In the genomic region with DNA sequence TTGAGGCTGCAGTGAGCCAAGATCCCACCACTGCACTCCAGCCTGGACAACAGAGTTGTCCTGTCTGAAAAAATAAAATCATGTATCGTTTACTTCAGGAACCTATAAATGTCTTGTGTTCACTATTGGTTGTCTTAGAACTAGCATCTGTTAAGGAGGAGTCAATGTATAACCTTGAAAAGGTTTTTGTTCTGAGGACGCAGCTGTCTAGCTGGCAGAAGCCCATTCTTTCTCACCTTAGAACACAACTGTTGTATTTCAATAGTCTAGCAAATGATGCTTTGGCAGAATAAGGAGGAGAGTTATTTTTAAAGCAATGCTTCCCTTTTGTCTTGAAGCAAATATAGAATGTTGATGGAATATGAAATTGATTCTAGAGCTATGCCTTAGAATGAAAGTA, we compare ENCODE assay signal across 19 cellular contexts. TPM values are rescaled to one million over a fixed set of nuclear protein-coding genes. Genes with fewer than 3 reads are reported as not detected.
A peak's percentile ranks its signal among the peaks of the same experiment; 100 is the strongest.
DNase-seq lines count a peak whose midpoint lies in the region; ATAC-seq and TF ChIP-seq lines count a peak whose summit lies in the region.
"Had no signal": no experiment of that assay in that cellular context is flagged by ENCODE, and none has a peak within 500 bp of the region (broad histone marks: within the 10 kb centered on the region; RNA-seq: fewer than 3 reads in every experiment).

No MANE protein-coding gene starts in this region.

- POLR2A ChIA-PET in WTC11 (lab: Charles Lee), result no interaction called here

- H3K27ac Mint-ChIP-seq in WTC11, result peak overlapping the region; percentile 14; the same call in 1 of the 2 replicates
- peak overlapping the region; percentile 24 to 88 (median 78) for H3K27ac Mint-ChIP-seq in nephron
- H3K27ac Mint-ChIP-seq in progenitor cell of endocrine pancreas, result no peak overlapping the region
- H3K27ac Mint-ChIP-seq: CD4-positive, alpha-beta memory T cell had no signal

- TF ChIP-seq CTCF in WTC11 (IDR thresholded peaks at IDR 0.05) (no peak), nephron (IDR thresholded peaks at IDR 0.05; ENCODE audit: unreplicated experiment in 3 of 3) (no peak), progenitor cell of endocrine pancreas (IDR thresholded peaks at IDR 0.05; ENCODE audit: unreplicated experiment) (no peak)

- no peaks in the 10 kb centered on the region; the same call in 1 of the 2 replicates for H3K36me3 Mint-ChIP-seq in WTC11
- H3K36me3 Mint-ChIP-seq in nephron (ENCODE audit: low read depth), result peaks cover 45% of the 10 kb centered on the region
- peaks cover 13% of the 10 kb centered on the region for H3K36me3 Mint-ChIP-seq in progenitor cell of endocrine pancreas (ENCODE audit: insufficient read depth)
- H3K36me3 Mint-ChIP-seq: CD14-positive monocyte had no signal

- DNase-seq in NCI-H2171 treated with DMSO at 0.1 percent for 48 hours (lab: John Stamatoyannopoulos, UW) (peak; percentile 87), WTC11 (ENCODE audit: low spot score) (no peak), progenitor cell of endocrine pancreas (ENCODE audit: low spot score, unreplicated experiment) (no peak), COLO668 (lab: John Stamatoyannopoulos, UW; ENCODE audit: unreplicated experiment) (no peak), HUDEP-2 (lab: John Stamatoyannopoulos, UW; ENCODE audit: unreplicated experiment in 76 of 76) (no peak)
- DNase-seq: 8988T; ACHN; BE2C; C1 segment of cervical spinal cord; Caco-2; Calu3; CD4-positive, alpha-beta memory T cell; CD4-positive, CD25-positive, alpha-beta regulatory T cell; CD8-positive, alpha-beta memory T cell; DMS79 treated with DMSO at 0.1 percent for 48 hours; GF-D8 had no signal

- H3K4me1 Mint-ChIP-seq in WTC11 (peaks cover 25% of the 10 kb centered on the region), nephron (peaks cover 17% of the 10 kb centered on the region), progenitor cell of endocrine pancreas (ENCODE audit: low read depth) (peaks cover 26% of the 10 kb centered on the region)
- H3K4me1 Mint-ChIP-seq: CD14-positive monocyte had no signal

- no peak overlapping the region for H3K4me3 Mint-ChIP-seq in WTC11
- no peak overlapping the region for H3K4me3 Mint-ChIP-seq in nephron
- no peak overlapping the region for H3K4me3 Mint-ChIP-seq in progenitor cell of endocrine pancreas (ENCODE audit: low read depth)
- H3K4me3 Mint-ChIP-seq: CD14-positive monocyte; CD4-positive, alpha-beta memory T cell; CD4-positive, CD25-positive, alpha-beta regulatory T cell had no signal

- no peaks in the 10 kb centered on the region for H3K27me3 Mint-ChIP-seq in WTC11 (ENCODE audit: low read depth)
- H3K27me3 Mint-ChIP-seq in nephron (ENCODE audit: low read depth), result no peaks in the 10 kb centered on the region
- no peaks in the 10 kb centered on the region for H3K27me3 Mint-ChIP-seq in progenitor cell of endocrine pancreas
- H3K27me3 Mint-ChIP-seq: CD4-positive, alpha-beta memory T cell; CD4-positive, CD25-positive, alpha-beta regulatory T cell had no signal

- ATAC-seq in WTC11 (no peak), HG03025 (IDR thresholded peaks at IDR 0.05; ENCODE audit: low FRiP score, unreplicated experiment) (no peak)

- CTCF ChIA-PET in WTC11 (lab: Charles Lee), result no interaction called here

- H3K9me3 Mint-ChIP-seq in WTC11, result peaks cover 3% of the 10 kb centered on the region
- H3K9me3 Mint-ChIP-seq in nephron, result peaks cover 11% of the 10 kb centered on the region
- H3K9me3 Mint-ChIP-seq in progenitor cell of endocrine pancreas (ENCODE audit: low read depth), result peaks cover 3% of the 10 kb centered on the region
- H3K9me3 Mint-ChIP-seq: CD4-positive, CD25-positive, alpha-beta regulatory T cell; CD8-positive, alpha-beta memory T cell had no signal

TF ChIP-seq in WTC11, 78 proteins besides CTCF, POLR2A, EP300 and RAD21:
- TF ChIP-seq AR (CRISPR knock-in tag; IDR thresholded peaks at IDR 0.05) (no peak), ZNF263 (CRISPR knock-in tag; IDR thresholded peaks at IDR 0.05; ENCODE audit: low read depth) (no peak), RORB (CRISPR knock-in tag; IDR thresholded peaks at IDR 0.05) (no peak), ATF6 (CRISPR knock-in tag; IDR thresholded peaks at IDR 0.05) (no peak), MYBL2 (CRISPR knock-in tag; IDR thresholded peaks at IDR 0.05) (no peak), TEAD4 (CRISPR knock-in tag; IDR thresholded peaks at IDR 0.05) (no peak)
- TF ChIP-seq, protein P1, sequence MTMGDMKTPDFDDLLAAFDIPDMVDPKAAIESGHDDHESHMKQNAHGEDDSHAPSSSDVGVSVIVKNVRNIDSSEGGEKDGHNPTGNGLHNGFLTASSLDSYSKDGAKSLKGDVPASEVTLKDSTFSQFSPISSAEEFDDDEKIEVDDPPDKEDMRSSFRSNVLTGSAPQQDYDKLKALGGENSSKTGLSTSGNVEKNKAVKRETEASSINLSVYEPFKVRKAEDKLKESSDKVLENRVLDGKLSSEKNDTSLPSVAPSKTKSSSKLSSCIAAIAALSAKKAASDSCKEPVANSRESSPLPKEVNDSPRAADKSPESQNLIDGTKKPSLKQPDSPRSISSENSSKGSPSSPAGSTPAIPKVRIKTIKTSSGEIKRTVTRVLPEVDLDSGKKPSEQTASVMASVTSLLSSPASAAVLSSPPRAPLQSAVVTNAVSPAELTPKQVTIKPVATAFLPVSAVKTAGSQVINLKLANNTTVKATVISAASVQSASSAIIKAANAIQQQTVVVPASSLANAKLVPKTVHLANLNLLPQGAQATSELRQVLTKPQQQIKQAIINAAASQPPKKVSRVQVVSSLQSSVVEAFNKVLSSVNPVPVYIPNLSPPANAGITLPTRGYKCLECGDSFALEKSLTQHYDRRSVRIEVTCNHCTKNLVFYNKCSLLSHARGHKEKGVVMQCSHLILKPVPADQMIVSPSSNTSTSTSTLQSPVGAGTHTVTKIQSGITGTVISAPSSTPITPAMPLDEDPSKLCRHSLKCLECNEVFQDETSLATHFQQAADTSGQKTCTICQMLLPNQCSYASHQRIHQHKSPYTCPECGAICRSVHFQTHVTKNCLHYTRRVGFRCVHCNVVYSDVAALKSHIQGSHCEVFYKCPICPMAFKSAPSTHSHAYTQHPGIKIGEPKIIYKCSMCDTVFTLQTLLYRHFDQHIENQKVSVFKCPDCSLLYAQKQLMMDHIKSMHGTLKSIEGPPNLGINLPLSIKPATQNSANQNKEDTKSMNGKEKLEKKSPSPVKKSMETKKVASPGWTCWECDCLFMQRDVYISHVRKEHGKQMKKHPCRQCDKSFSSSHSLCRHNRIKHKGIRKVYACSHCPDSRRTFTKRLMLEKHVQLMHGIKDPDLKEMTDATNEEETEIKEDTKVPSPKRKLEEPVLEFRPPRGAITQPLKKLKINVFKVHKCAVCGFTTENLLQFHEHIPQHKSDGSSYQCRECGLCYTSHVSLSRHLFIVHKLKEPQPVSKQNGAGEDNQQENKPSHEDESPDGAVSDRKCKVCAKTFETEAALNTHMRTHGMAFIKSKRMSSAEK (CRISPR knock-in tag; IDR thresholded peaks at IDR 0.05; ENCODE audit: borderline replicate concordance), result no peak

RNA-seq across cellular contexts. Expression of gene EPB41L5, which starts 21.1 kb away (rescaled TPM):
- 34.9 to 40.0 TPM (median 37.7 TPM) in 3 replicates for total RNA-seq in WTC11 (2021)
- total RNA-seq in progenitor cell of endocrine pancreas, result 75.3 and 77.8 TPM in 2 replicates
